ENCODE assay signal across 8 cellular contexts in the genomic region with DNA sequence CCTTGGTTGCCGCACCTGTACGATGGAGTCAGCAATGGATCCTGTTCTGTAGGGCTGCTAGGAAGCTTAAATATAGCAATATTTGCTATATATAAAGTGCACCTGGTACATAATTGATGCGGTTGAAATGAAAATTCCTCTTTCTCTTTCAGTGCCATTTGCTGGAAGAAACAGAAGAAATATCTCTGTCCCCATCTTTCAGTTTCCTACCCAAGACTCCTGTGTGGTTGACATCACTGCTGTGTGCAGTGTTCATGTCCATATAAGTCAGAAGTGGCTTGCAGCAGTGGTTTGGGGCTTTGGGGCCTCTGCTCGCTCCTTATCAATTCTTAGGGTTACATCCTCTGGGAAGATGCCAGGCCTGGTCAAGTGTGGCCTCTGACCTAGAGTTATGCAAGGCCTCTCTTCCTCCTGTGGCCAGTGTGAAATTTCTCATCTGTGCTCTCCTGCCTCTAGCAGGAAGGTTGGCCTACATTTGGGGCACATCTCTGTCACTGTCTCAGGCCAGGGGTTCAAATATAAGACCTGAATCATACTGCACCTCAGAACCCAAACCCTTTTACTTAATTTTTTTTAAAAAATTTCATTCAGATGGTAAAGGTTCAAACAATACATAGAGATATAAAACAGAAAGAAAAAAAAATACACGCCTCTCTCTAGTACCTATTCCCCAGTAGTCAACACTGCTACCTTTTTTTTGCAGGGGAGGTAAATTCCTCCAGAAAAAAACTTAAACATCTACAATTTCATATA. TPM values are rescaled to one million over a fixed set of nuclear protein-coding genes. Genes with fewer than 3 reads are reported as not detected.
DNase-seq lines count a peak whose midpoint lies in the region; ATAC-seq lines count a peak whose summit lies in the region.

No MANE protein-coding gene starts in this region.

- POLR2A ChIA-PET in activated CD4-positive, alpha-beta T cell treated with anti-CD3 and anti-CD28 coated beads, Interleukin-2, amount 10 ng/mL, durations not matched to agents 7 days and 5 days (lab: Charles Lee), result no interaction called here

- no peak overlapping the region for H3K4me3 Mint-ChIP-seq in activated CD4-positive, alpha-beta T cell treated with anti-CD3 and anti-CD28 coated beads, Interleukin-2, amount 10 ng/mL, durations not matched to agents 7 days and 5 days
- H3K4me3 Mint-ChIP-seq in T-helper 17 cell, result peak overlapping the region; percentile 83
- H3K4me3 Mint-ChIP-seq in natural killer cell treated with Interleukin-12 subunit alpha and Interleukin-12 subunit beta and Interleukin-15 and Interleukin-18, amount 100 ng/mL, for 72 hours, result peak overlapping the region; percentile 88

- peaks cover 74% of the 10 kb centered on the region for H3K4me1 Mint-ChIP-seq in activated CD4-positive, alpha-beta T cell treated with anti-CD3 and anti-CD28 coated beads, Interleukin-2, amount 10 ng/mL, durations not matched to agents 7 days and 5 days
- peaks cover 70% of the 10 kb centered on the region for H3K4me1 Mint-ChIP-seq in T-helper 17 cell
- peaks cover 73 to 77% of the 10 kb centered on the region in 2 donors for H3K4me1 Mint-ChIP-seq in natural killer cell treated with Interleukin-12 subunit alpha and Interleukin-12 subunit beta and Interleukin-15 and Interleukin-18, amount 100 ng/mL, for 72 hours (ENCODE audit: low read depth in 2 of 2)

- ATAC-seq in HG02981 (IDR thresholded peaks at IDR 0.05; ENCODE audit: unreplicated experiment) (peak; percentile 79), T-helper 17 cell (peak; percentile 42)
- peak; percentile 46 to 51 for ATAC-seq in natural killer cell treated with Interleukin-12 subunit alpha and Interleukin-12 subunit beta and Interleukin-15 and Interleukin-18, amount 100 ng/mL, for 72 hours

- no peaks in the 10 kb centered on the region for H3K9me3 Mint-ChIP-seq in activated CD4-positive, alpha-beta T cell treated with anti-CD3 and anti-CD28 coated beads, Interleukin-2, amount 10 ng/mL, durations not matched to agents 7 days and 5 days
- H3K9me3 Mint-ChIP-seq in natural killer cell treated with Interleukin-12 subunit alpha and Interleukin-12 subunit beta and Interleukin-15 and Interleukin-18, amount 100 ng/mL, for 72 hours, result no peaks in the 10 kb centered on the region

- H3K27ac Mint-ChIP-seq in activated CD4-positive, alpha-beta T cell treated with anti-CD3 and anti-CD28 coated beads, Interleukin-2, amount 10 ng/mL, durations not matched to agents 7 days and 5 days, result peak overlapping the region; percentile 82
- peak overlapping the region; percentile 99 for H3K27ac Mint-ChIP-seq in T-helper 17 cell
- peak overlapping the region; percentile 88 to 91 for H3K27ac Mint-ChIP-seq in natural killer cell treated with Interleukin-12 subunit alpha and Interleukin-12 subunit beta and Interleukin-15 and Interleukin-18, amount 100 ng/mL, for 72 hours

- peaks cover 4% of the 10 kb centered on the region for H3K36me3 Mint-ChIP-seq in activated CD4-positive, alpha-beta T cell treated with anti-CD3 and anti-CD28 coated beads, Interleukin-2, amount 10 ng/mL, durations not matched to agents 7 days and 5 days (ENCODE audit: low read depth)
- H3K36me3 Mint-ChIP-seq in T-helper 17 cell (ENCODE audit: low read depth), result no peaks in the 10 kb centered on the region
- no peaks in the 10 kb centered on the region for H3K36me3 Mint-ChIP-seq in natural killer cell treated with Interleukin-12 subunit alpha and Interleukin-12 subunit beta and Interleukin-15 and Interleukin-18, amount 100 ng/mL, for 72 hours

- H3K27me3 Mint-ChIP-seq in activated CD4-positive, alpha-beta T cell treated with anti-CD3 and anti-CD28 coated beads, Interleukin-2, amount 10 ng/mL, durations not matched to agents 7 days and 5 days, result no peaks in the 10 kb centered on the region
- H3K27me3 Mint-ChIP-seq in T-helper 17 cell, result no peaks in the 10 kb centered on the region
- no peaks in the 10 kb centered on the region for H3K27me3 Mint-ChIP-seq in natural killer cell treated with Interleukin-12 subunit alpha and Interleukin-12 subunit beta and Interleukin-15 and Interleukin-18, amount 100 ng/mL, for 72 hours

- CTCF ChIA-PET in activated CD4-positive, alpha-beta T cell treated with anti-CD3 and anti-CD28 coated beads, Interleukin-2, amount 10 ng/mL, durations not matched to agents 7 days and 5 days (lab: Charles Lee), result interaction anchor here (0.8 to 6.4 kb wide), 5 partner anchors 8 to 94 kb away, joined by 3 to 43 read pairs (median 3); no protein-coding TSS in a partner anchor

- DNase-seq in activated CD4-positive, alpha-beta T cell treated with anti-CD3 and anti-CD28 coated beads, Interleukin-2, amount 10 ng/mL, durations not matched to agents 7 days and 5 days, result peak; percentile 52
- no peak for DNase-seq in activated CD4-positive, alpha-beta T cell treated with anti-CD3 and anti-CD28 coated beads for 1 hour
- DNase-seq in T-helper 17 cell, result no peak
- no peak for DNase-seq in natural killer cell treated with Interleukin-12 subunit alpha and Interleukin-12 subunit beta and Interleukin-15 and Interleukin-18, amount 100 ng/mL, for 72 hours (ENCODE audit: low spot score)
- no peak for DNase-seq in pons (ENCODE audit: low spot score)
- no peak for DNase-seq in NCI-H345 (lab: John Stamatoyannopoulos, UW)
- no peak for DNase-seq in middle frontal gyrus (ENCODE audit: extremely low spot score, low spot score)

- no peaks in the 10 kb centered on the region for H3K9me3 ChIP-seq in T-helper 17 cell (ENCODE audit: control insufficient read depth, low read length, poor library complexity, severe bottlenecking)

RNA-seq across cellular contexts. Expression of a gene that starts 32.7 kb away (rescaled TPM):
- total RNA-seq in activated CD4-positive, alpha-beta T cell treated with anti-CD3 and anti-CD28 coated beads, Interleukin-2, amount 10 ng/mL, durations not matched to agents 7 days and 5 days, result 10 to 100 TPM; 55.5 to 57.4 TPM
- 100 to 1,000 TPM; 181 to 182 TPM for total RNA-seq in T-helper 17 cell
- total RNA-seq in natural killer cell treated with Interleukin-12 subunit alpha and Interleukin-12 subunit beta and Interleukin-15 and Interleukin-18, amount 100 ng/mL, for 72 hours, result 100 to 1,000 TPM; 104 to 115 TPM

RNA-seq across cellular contexts. Expression of a gene that starts 53.2 kb away (rescaled TPM):
- not detected for total RNA-seq in activated CD4-positive, alpha-beta T cell treated with anti-CD3 and anti-CD28 coated beads, Interleukin-2, amount 10 ng/mL, durations not matched to agents 7 days and 5 days
- total RNA-seq in T-helper 17 cell, result not detected
- total RNA-seq in natural killer cell treated with Interleukin-12 subunit alpha and Interleukin-12 subunit beta and Interleukin-15 and Interleukin-18, amount 100 ng/mL, for 72 hours, result not detected

RNA-seq across cellular contexts. Expression of a gene that starts 54.9 kb away (rescaled TPM):
- total RNA-seq in activated CD4-positive, alpha-beta T cell treated with anti-CD3 and anti-CD28 coated beads, Interleukin-2, amount 10 ng/mL, durations not matched to agents 7 days and 5 days, result under 1 TPM; 0.12 to 0.15 TPM
- under 1 TPM; 0.20 to 0.76 TPM for total RNA-seq in T-helper 17 cell
- total RNA-seq in natural killer cell treated with Interleukin-12 subunit alpha and Interleukin-12 subunit beta and Interleukin-15 and Interleukin-18, amount 100 ng/mL, for 72 hours, result under 1 TPM in 1 of 2 donors, not detected in 1; 0.95 TPM
